In the genomic region with DNA sequence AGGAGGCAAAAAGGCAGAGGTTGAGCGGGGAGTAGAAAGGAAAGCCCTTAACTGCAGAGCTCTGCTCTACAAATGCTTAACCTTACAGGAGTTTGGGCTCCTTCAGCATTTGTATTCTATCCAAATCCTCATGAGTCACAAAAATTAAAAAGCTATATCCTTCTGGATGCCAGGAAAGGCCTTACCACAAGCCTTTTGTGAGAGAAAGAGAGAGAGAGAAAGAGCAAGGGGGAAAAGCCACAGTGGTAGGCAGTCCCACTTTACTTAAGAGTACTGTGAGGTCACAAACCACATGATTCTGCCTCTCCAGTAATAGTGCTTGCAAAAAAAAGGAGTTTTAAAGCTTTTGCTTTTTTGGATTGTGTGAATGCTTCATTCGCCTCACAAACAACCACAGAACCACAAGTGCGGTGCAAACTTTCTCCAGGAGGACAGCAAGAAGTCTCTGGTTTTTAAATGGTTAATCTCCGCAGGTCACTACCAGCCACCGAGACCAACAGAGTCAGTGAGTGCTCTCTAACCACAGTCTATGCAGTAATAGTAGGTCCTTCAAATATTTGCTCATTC, we compare ENCODE assay signal across 8 cellular contexts. TPM values are rescaled to one million over a fixed set of nuclear protein-coding genes. Genes with fewer than 3 reads are reported as not detected.
DNase-seq lines count a peak whose midpoint lies in the region; ATAC-seq lines count a peak whose summit lies in the region.

A gene (plus strand): TSS at position 375 of the 567 bp plus-strand sequence. CDS start 397 bp downstream, outside the sequence.

- peak within 1 kb of the TSS; percentile 27 for H3K4me3 ChIP-seq in SJSA1

- peak within 1 kb of the TSS; percentile 22 for H3K27ac ChIP-seq in SJSA1

- H3K36me3 ChIP-seq in SJSA1 = no peaks in the 10 kb centered on the region

- no peaks in the 10 kb centered on the region for H3K27me3 ChIP-seq in SJSA1 (replicated peaks)

- peak; percentile 63 for DNase-seq in GM04503 (ENCODE audit: low read depth)
- DNase-seq in SJSA1 (ENCODE audit: low read depth in 1 of 2, low spot score in 2 of 2) = peak; percentile 58 to 80
- peak; percentile 99 for DNase-seq in fibroblast of peridontal ligament (ENCODE audit: extremely low read depth)
- peak; percentile 92 for DNase-seq in renal cortical epithelial cell (ENCODE audit: low read depth)
- DNase-seq in COLO668 (lab: John Stamatoyannopoulos, UW; ENCODE audit: unreplicated experiment) = no peak
- DNase-seq in NOMO-1 treated with dmso at 0.1 percent for 144 hours (lab: John Stamatoyannopoulos, UW; ENCODE audit: unreplicated experiment) = no peak

- no peaks in the 10 kb centered on the region for H3K9me3 ChIP-seq in SJSA1 (replicated peaks)

- ATAC-seq in HG03565 (IDR thresholded peaks at IDR 0.05; ENCODE audit: unreplicated experiment) (no peak), GM21528 (IDR thresholded peaks at IDR 0.05; ENCODE audit: low FRiP score, unreplicated experiment) (no peak)

- H3K4me1 ChIP-seq in SJSA1 (replicated peaks) = peaks cover 18% of the 10 kb centered on the region

RNA-seq across cellular contexts. Expression of the gene that starts here (rescaled TPM):
- 4.9 and 10.3 TPM in 2 replicates for total RNA-seq in SJSA1 (2014; rRNA removed; shearing (Covaris generic))
- 13.9 and 34.1 TPM in 2 replicates for total RNA-seq in renal cortical epithelial cell

Comparison
In these comparisons a context has a peak if more than half of its experiments do, and no peak if none do; other contexts are left out.
1. DNase-seq: peak in GM04503 (single experiment), SJSA1 (2 of 2), fibroblast of peridontal ligament (single experiment) and renal cortical epithelial cell (single experiment); none in COLO668 (single experiment) and NOMO-1 treated with dmso at 0.1 percent for 144 hours (single experiment).